Comparison of ENCODE assay signal across 16 cellular contexts in genomic region chr5:175915066-175916037, GRCh38. TPM values are rescaled to one million over a fixed set of nuclear protein-coding genes. Genes with fewer than 3 reads are reported as not detected.
DNase-seq lines count a peak whose midpoint lies in the region; ATAC-seq, FAIRE-seq and TF ChIP-seq lines count a peak whose summit lies in the region.
"Not testable (repeated sequence)": the region's sequence is repeated elsewhere in the genome, so short reads cannot be mapped to it uniquely, and the experiment has no call there.
"Had no signal": no experiment of that assay in that cellular context is flagged by ENCODE, and none has a peak within 500 bp of the region (broad histone marks: within the 10 kb centered on the region; RNA-seq: fewer than 3 reads in every experiment).

No MANE protein-coding gene starts in this region.

- H3K9ac ChIP-seq in OCI-LY3 (ENCODE audit: low read length), result not testable (repeated sequence)

- H3K4me2 ChIP-seq in OCI-LY3 (ENCODE audit: low read length), result peak overlapping the region; percentile 18; the same call in 1 of the 2 replicates

- H3K27ac Mint-ChIP-seq in HFFc6, result not testable (repeated sequence)
- peak overlapping the region; percentile 0 for H3K27ac Mint-ChIP-seq in activated T-helper 1 cell treated with anti-CD3 and anti-CD28 coated beads, Interleukin-12 subunit alpha, Interleukin-12 subunit beta, Interleukin-2, Interleukin-4 antibody, amounts not matched to agents 30 ng/mL and 10 ng/mL and 1 ng/mL, durations not matched to agents 14 hours and 24 hours and 36 hours
- peak overlapping the region; percentile 88 to 96 (median 94) for H3K27ac Mint-ChIP-seq in immature natural killer cell
- peak overlapping the region; percentile 53 to 90 for H3K27ac Mint-ChIP-seq in stimulated activated naive CD8-positive, alpha-beta T cell treated with anti-CD3 and anti-CD28 coated beads, Interleukin-15, amount 100 ng/mL, for 72 hours

- H4K20me1 ChIP-seq in OCI-LY3 (ENCODE audit: insufficient read depth, low read length), result not testable (repeated sequence)

- not testable (repeated sequence) for TF ChIP-seq POLR2A in GM12891 (IDR thresholded peaks at IDR 0.05; ENCODE audit: low read depth, low read length)

- H3K27me3 Mint-ChIP-seq in HFFc6 (ENCODE audit: insufficient read depth); activated T-helper 1 cell treated with anti-CD3 and anti-CD28 coated beads, Interleukin-12 subunit alpha, Interleukin-12 subunit beta, Interleukin-2, Interleukin-4 antibody, amounts not matched to agents 30 ng/mL and 10 ng/mL and 1 ng/mL, durations not matched to agents 14 hours and 24 hours and 36 hours (ENCODE audit: insufficient read depth); immature natural killer cell (ENCODE audit: low read depth in 3 of 3); stimulated activated naive CD8-positive, alpha-beta T cell treated with anti-CD3 and anti-CD28 coated beads, Interleukin-15, amount 100 ng/mL, for 72 hours: not testable (repeated sequence)

- H3K36me3 Mint-ChIP-seq in HFFc6 (ENCODE audit: low read depth); activated T-helper 1 cell treated with anti-CD3 and anti-CD28 coated beads, Interleukin-12 subunit alpha, Interleukin-12 subunit beta, Interleukin-2, Interleukin-4 antibody, amounts not matched to agents 30 ng/mL and 10 ng/mL and 1 ng/mL, durations not matched to agents 14 hours and 24 hours and 36 hours (ENCODE audit: low read depth); immature natural killer cell: not testable (repeated sequence)

- H3K9me3 Mint-ChIP-seq in HFFc6; activated T-helper 1 cell treated with anti-CD3 and anti-CD28 coated beads, Interleukin-12 subunit alpha, Interleukin-12 subunit beta, Interleukin-2, Interleukin-4 antibody, amounts not matched to agents 30 ng/mL and 10 ng/mL and 1 ng/mL, durations not matched to agents 14 hours and 24 hours and 36 hours; immature natural killer cell; stimulated activated naive CD8-positive, alpha-beta T cell treated with anti-CD3 and anti-CD28 coated beads, Interleukin-15, amount 100 ng/mL, for 72 hours: not testable (repeated sequence)

- DNase-seq in GM12891 (ENCODE audit: insufficient read length, low spot score); HFFc6; activated T-helper 1 cell treated with anti-CD3 and anti-CD28 coated beads, Interleukin-12 subunit alpha, Interleukin-12 subunit beta, Interleukin-2, Interleukin-4 antibody, amounts not matched to agents 30 ng/mL and 10 ng/mL and 1 ng/mL, durations not matched to agents 14 hours and 24 hours and 36 hours (ENCODE audit: low spot score); stimulated activated naive CD8-positive, alpha-beta T cell treated with anti-CD3 and anti-CD28 coated beads, Interleukin-15, amount 100 ng/mL, for 72 hours: not testable (repeated sequence)
- DNase-seq in immature natural killer cell, result peak; percentile 42 to 50 (median 47)

- H3K36me3 ChIP-seq in OCI-LY3 (replicated peaks; ENCODE audit: low read depth, low read length), result not testable (repeated sequence)

- not testable (repeated sequence) for H2AFZ ChIP-seq in OCI-LY3 (ENCODE audit: low read depth, low read length)

- H3K27ac ChIP-seq in OCI-LY3 (ENCODE audit: low read length), result not testable (repeated sequence)

- not testable (repeated sequence) for H3K27me3 ChIP-seq in OCI-LY3 (ENCODE audit: low read depth, low read length)

- peaks cover 20% of the 10 kb centered on the region for H3K4me1 Mint-ChIP-seq in HFFc6 (ENCODE audit: low read depth)
- H3K4me1 Mint-ChIP-seq in activated T-helper 1 cell treated with anti-CD3 and anti-CD28 coated beads, Interleukin-12 subunit alpha, Interleukin-12 subunit beta, Interleukin-2, Interleukin-4 antibody, amounts not matched to agents 30 ng/mL and 10 ng/mL and 1 ng/mL, durations not matched to agents 14 hours and 24 hours and 36 hours (ENCODE audit: low read depth); stimulated activated naive CD8-positive, alpha-beta T cell treated with anti-CD3 and anti-CD28 coated beads, Interleukin-15, amount 100 ng/mL, for 72 hours: not testable (repeated sequence)
- peaks cover 27 to 28% of the 10 kb centered on the region in 2 donors for H3K4me1 Mint-ChIP-seq in immature natural killer cell

- H3K9me3 ChIP-seq in OCI-LY3 (ENCODE audit: insufficient read depth, low read length), result not testable (repeated sequence)

- H3K4me3 Mint-ChIP-seq in HFFc6, result peak overlapping the region; percentile 55; the same call in 1 of the 2 replicates
- not testable (repeated sequence) for H3K4me3 Mint-ChIP-seq in activated T-helper 1 cell treated with anti-CD3 and anti-CD28 coated beads, Interleukin-12 subunit alpha, Interleukin-12 subunit beta, Interleukin-2, Interleukin-4 antibody, amounts not matched to agents 30 ng/mL and 10 ng/mL and 1 ng/mL, durations not matched to agents 14 hours and 24 hours and 36 hours
- peak overlapping the region; percentile 79 to 94 (median 86) for H3K4me3 Mint-ChIP-seq in immature natural killer cell
- H3K4me3 Mint-ChIP-seq in stimulated activated naive CD8-positive, alpha-beta T cell treated with anti-CD3 and anti-CD28 coated beads, Interleukin-15, amount 100 ng/mL, for 72 hours, result peak overlapping the region; percentile 60 to 64

- ATAC-seq in GM19372 (IDR thresholded peaks at IDR 0.05; ENCODE audit: low read depth, unreplicated experiment), result peak; percentile 66
- ATAC-seq in HG03159 (IDR thresholded peaks at IDR 0.05; ENCODE audit: unreplicated experiment), result peak; percentile 46
- ATAC-seq in stimulated activated naive CD8-positive, alpha-beta T cell treated with anti-CD3 and anti-CD28 coated beads, Interleukin-15, amount 100 ng/mL, for 72 hours, result peak; percentile 75

- H3K4me3 ChIP-seq in OCI-LY3 (ENCODE audit: low read length), result not testable (repeated sequence)

- intact Hi-C loops in activated T-helper 1 cell treated with anti-CD3 and anti-CD28 coated beads, Interleukin-12 subunit alpha, Interleukin-12 subunit beta, Interleukin-2, Interleukin-4 antibody, amounts not matched to agents 30 ng/mL and 10 ng/mL and 1 ng/mL, durations not matched to agents 14 hours and 24 hours and 36 hours (cut with micrococcal nuclease), result not testable (repeated sequence)

- TF ChIP-seq CTCF in HFFc6 (IDR thresholded peaks at IDR 0.05); OCI-LY3 (IDR thresholded peaks at IDR 0.05; ENCODE audit: low read depth, low read length): not testable (repeated sequence)

- H3K4me1 ChIP-seq in OCI-LY3 (ENCODE audit: low read length), result not testable (repeated sequence)

- not testable (repeated sequence) for H3K79me2 ChIP-seq in OCI-LY3 (ENCODE audit: low read length)

- FAIRE-seq in GM12891 (lab: Jason Lieb, UNC), result peak; percentile 55

RNA-seq across cellular contexts. Expression of gene CPLX2, which starts 44.0 kb away (rescaled TPM):
- 0.03 TPM for polyA plus RNA-seq in GM12891 (2012; ENCODE audit: low read depth, missing spikeins)
- total RNA-seq in HFFc6 (2021; fragmentation: NEBNext Ultra II Directional; extraction: Animal tissue kit (Norgen Biotek cat#: 25700)), result not detected
- not detected in 2 replicates for total RNA-seq in activated T-helper 1 cell treated with anti-CD3 and anti-CD28 coated beads, Interleukin-12 subunit alpha, Interleukin-12 subunit beta, Interleukin-2, Interleukin-4 antibody, amounts not matched to agents 30 ng/mL and 10 ng/mL and 1 ng/mL, durations not matched to agents 14 hours and 24 hours and 36 hours
- not detected for polyA plus RNA-seq in immature natural killer cell
- total RNA-seq: activated CD8-positive, alpha-beta memory T cell treated with anti-CD3 and anti-CD28 coated beads for 36 hours; ascending aorta; Caco-2; heart right ventricle; LHCN-M2; Right ventricle myocardium superior; skeletal muscle tissue; suprapubic skin had no signal

RNA-seq across cellular contexts. Expression of gene THOC3, which starts 52.8 kb away (rescaled TPM):
- 47.4 TPM for polyA plus RNA-seq in GM12891 (2012; ENCODE audit: low read depth, missing spikeins)
- 10 to 100 TPM; 38.1 to 50.4 (median 43.5) TPM for total RNA-seq in HFFc6 (2021; fragmentation: NEBNext Ultra II Directional; extraction: Animal tissue kit (Norgen Biotek cat#: 25700))
- 94.2 and 100 TPM in 2 replicates for total RNA-seq in activated T-helper 1 cell treated with anti-CD3 and anti-CD28 coated beads, Interleukin-12 subunit alpha, Interleukin-12 subunit beta, Interleukin-2, Interleukin-4 antibody, amounts not matched to agents 30 ng/mL and 10 ng/mL and 1 ng/mL, durations not matched to agents 14 hours and 24 hours and 36 hours
- 10 to 100 TPM; 48.8 to 71.5 (median 52.0) TPM for polyA plus RNA-seq in immature natural killer cell
